In genomic region chr19:40879349-40879748, GRCh38 we compare ENCODE assay signal across 19 cellular contexts. TPM values are rescaled to one million over a fixed set of nuclear protein-coding genes. Genes with fewer than 3 reads are reported as not detected.
"Had no signal": no experiment of that assay in that cellular context is flagged by ENCODE, and none has a peak within 500 bp of the region (broad histone marks: within the 10 kb centered on the region; RNA-seq: fewer than 3 reads in every experiment).

No MANE protein-coding gene starts in this region.

RNA-seq across cellular contexts. Expression of gene CYP2A7, which starts 2.7 kb away (rescaled TPM):
- total RNA-seq: activated naive CD4-positive, alpha-beta T cell treated with anti-CD3 and anti-CD28 coated beads for 36 hours; activated naive CD4-positive, alpha-beta T cell treated with anti-CD3 and anti-CD28 coated beads, Interleukin-2, amount 50 U/mL, for 72 hours; activated naive CD8-positive, alpha-beta T cell treated with anti-CD3 and anti-CD28 coated beads for 36 hours; activated naive CD8-positive, alpha-beta T cell treated with anti-CD3 and anti-CD28 coated beads, Interleukin-2, amount 10 ng/mL, durations not matched to agents 7 days and 5 days; activated T-cell treated with anti-CD3 and anti-CD28 coated beads, Interleukin-2, amount 50 U/mL, for 4 hours; activated T-cell treated with anti-CD3 and anti-CD28 coated beads, Interleukin-2, amount 50 U/mL, for 72 hours; activated T-helper 1 cell treated with anti-CD3 and anti-CD28 coated beads, Interleukin-12 subunit alpha, Interleukin-12 subunit beta, Interleukin-2, Interleukin-4 antibody, amounts not matched to agents 30 ng/mL and 10 ng/mL and 1 ng/mL, durations not matched to agents 14 hours and 24 hours and 36 hours; activated T-helper 17 cell treated with anti-CD3 and anti-CD28 coated beads, Interleukin-2, amount 50 U/mL, for 72 hours; activated T-helper 2 cell treated with anti-CD3 and anti-CD28 coated beads, Interferon-gamma antibody, Interleukin-2, Interleukin-4, amounts not matched to agents 10 μg/mL and 5 μg/mL and 100 μg/mL, durations not matched to agents 14 hours and 24 hours and 36 hours; adrenal gland; aorta; ascending aorta; astrocyte; body of pancreas; breast epithelium; bronchial epithelial cell; cardiac muscle cell; cardiac septum had no signal
- polyA plus RNA-seq: adipose tissue, adrenal gland, aorta, cardiac muscle cell had no signal

RNA-seq across cellular contexts. Expression of gene CYP2A6, which starts 29.1 kb away (rescaled TPM):
- total RNA-seq: activated naive CD4-positive, alpha-beta T cell treated with anti-CD3 and anti-CD28 coated beads for 36 hours; activated T-cell treated with anti-CD3 and anti-CD28 coated beads, Interleukin-2, amount 50 U/mL, for 72 hours; activated T-helper 1 cell treated with anti-CD3 and anti-CD28 coated beads, Interleukin-12 subunit alpha, Interleukin-12 subunit beta, Interleukin-2, Interleukin-4 antibody, amounts not matched to agents 30 ng/mL and 10 ng/mL and 1 ng/mL, durations not matched to agents 14 hours and 24 hours and 36 hours; activated T-helper 17 cell treated with anti-CD3 and anti-CD28 coated beads, Interleukin-2, amount 50 U/mL, for 72 hours; activated T-helper 2 cell treated with anti-CD3 and anti-CD28 coated beads, Interferon-gamma antibody, Interleukin-2, Interleukin-4, amounts not matched to agents 10 μg/mL and 5 μg/mL and 100 μg/mL, durations not matched to agents 14 hours and 24 hours and 36 hours; aorta; ascending aorta; astrocyte; body of pancreas; bronchial epithelial cell; cardiac septum had no signal
- polyA plus RNA-seq: cardiac muscle cell had no signal
